Comparison of ENCODE assay signal across 1 cellular context in the genomic region with DNA sequence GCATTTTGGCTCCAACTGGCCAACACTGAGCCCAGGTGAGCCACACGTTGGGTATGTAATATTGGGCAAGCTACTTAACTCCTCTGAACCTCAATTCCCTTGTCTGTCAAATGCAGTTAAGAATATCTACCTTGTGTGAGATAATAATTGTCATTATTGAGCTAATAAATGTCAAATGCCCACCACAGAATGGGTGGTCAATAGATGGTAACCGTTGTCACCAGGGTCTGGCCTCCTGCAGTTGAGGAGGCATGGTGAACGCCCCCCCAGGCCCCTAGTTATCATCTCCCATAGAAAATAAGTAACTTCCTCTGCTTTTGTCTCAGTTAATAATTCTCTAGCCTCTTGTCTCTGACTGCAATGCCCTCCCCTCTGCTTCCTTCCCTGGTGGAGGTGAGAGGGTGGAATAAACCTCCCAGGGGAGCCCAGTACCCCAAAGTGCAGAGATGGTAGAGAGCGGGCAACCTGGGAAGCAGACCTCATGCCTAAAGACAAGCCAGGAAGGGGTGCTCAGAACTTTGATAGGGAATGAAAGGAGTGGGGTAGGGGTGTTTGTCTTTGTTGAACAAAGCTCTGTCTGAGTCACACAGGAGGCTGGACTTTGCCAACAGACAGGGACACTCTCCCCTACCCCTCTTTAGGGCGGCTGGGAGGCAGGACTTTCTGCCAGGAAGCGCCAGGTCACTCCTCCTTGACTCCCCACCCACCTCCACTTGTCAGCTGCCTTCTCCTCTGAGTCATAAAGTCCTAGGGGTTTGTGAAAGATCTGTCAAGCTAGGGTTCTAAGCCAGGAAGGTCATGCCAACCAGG.
TF ChIP-seq lines count a peak whose summit lies in the region.

No MANE protein-coding gene starts in this region.

TF ChIP-seq in A549, 52 proteins besides CTCF, POLR2A, EP300 and RAD21 (continued from another document):
- TF ChIP-seq KDM5A (IDR thresholded peaks at IDR 0.05) (no peak), CHD2 (IDR thresholded peaks at IDR 0.05; ENCODE audit: low read length, partially characterized antibody) (no peak)
